In the genomic region with DNA sequence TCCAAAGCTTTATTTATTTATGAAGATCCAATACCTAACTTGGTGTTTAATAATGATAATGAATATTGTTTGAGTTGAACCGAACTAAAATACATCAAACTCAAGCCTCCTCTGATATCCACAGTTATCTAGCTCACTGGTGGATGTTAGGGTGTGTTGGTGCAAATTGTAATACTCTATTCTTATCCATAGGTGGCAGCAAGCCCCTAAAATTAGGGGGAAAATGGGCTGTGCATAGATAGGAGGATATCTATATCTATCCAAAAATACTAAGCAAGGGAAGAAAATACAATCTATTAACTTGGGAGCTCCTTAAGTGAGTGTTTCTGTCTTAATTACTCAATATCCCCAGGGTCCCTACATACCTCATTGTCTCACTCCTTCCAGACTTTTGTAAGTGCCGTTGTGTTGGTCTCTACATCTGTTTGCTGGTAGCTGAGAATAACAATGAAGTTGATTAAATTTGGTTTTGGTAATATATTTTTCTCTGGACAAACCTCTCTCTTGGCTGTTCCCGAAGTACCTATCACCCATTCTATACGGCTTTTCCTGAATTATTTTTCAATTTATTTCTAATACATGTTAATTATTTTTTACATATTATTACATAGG, we compare ENCODE assay signal across 8 cellular contexts. TPM values are rescaled to one million over a fixed set of nuclear protein-coding genes. Genes with fewer than 3 reads are reported as not detected.
DNase-seq lines count a peak whose midpoint lies in the region; ATAC-seq and TF ChIP-seq lines count a peak whose summit lies in the region.

No MANE protein-coding gene starts in this region.

- H3K9me3 ChIP-seq in BE2C (no peaks in the 10 kb centered on the region), SU-DHL-6 (ENCODE audit: insufficient read depth, low read length) (no peaks in the 10 kb centered on the region)

- no peaks in the 10 kb centered on the region for H4K20me1 ChIP-seq in SU-DHL-6 (ENCODE audit: low read depth, low read length)

- H3F3A ChIP-seq in SU-DHL-6 (ENCODE audit: insufficient read depth) = no peaks in the 10 kb centered on the region

- H3K79me2 ChIP-seq in SU-DHL-6 (ENCODE audit: insufficient read depth, low read length) = no peaks in the 10 kb centered on the region

- no peak overlapping the region for H3K4me2 ChIP-seq in SU-DHL-6 (ENCODE audit: low read depth, low read length, poor library complexity, severe bottlenecking)

- no peak overlapping the region for H3K4me3 ChIP-seq in BE2C (ENCODE audit: low read depth, low read length)
- H3K4me3 ChIP-seq in SU-DHL-6 (ENCODE audit: insufficient read depth, low read length, poor library complexity, severe bottlenecking) = no peak overlapping the region
- H3K4me3 ChIP-seq in foreskin fibroblast (ENCODE audit: low read depth in 1 of 2, low read length in 2 of 2) = no peak overlapping the region

- H3K4me1 ChIP-seq in BE2C = peaks cover 8% of the 10 kb centered on the region

- intact Hi-C loops in sciatic nerve (cut with DNase I) = no loop called here

- H3K9ac ChIP-seq in SU-DHL-6 (ENCODE audit: low read length) = no peak overlapping the region

- peak; percentile 96 for ATAC-seq in GM18519 (IDR thresholded peaks at IDR 0.05; ENCODE audit: low FRiP score, unreplicated experiment)
- peak; percentile 97 for ATAC-seq in HG02852 (IDR thresholded peaks at IDR 0.05; ENCODE audit: unreplicated experiment)
- peak; percentile 59 for ATAC-seq in sciatic nerve

- peak; percentile 21 for DNase-seq in BE2C
- peak; percentile 82 for DNase-seq in NCI-H1092 treated with DMSO at 0.1 percent for 48 hours (lab: John Stamatoyannopoulos, UW)
- DNase-seq in foreskin fibroblast = peak; percentile 35 to 72
- no peak for DNase-seq in sciatic nerve (ENCODE audit: low spot score)
- no peak for DNase-seq in stimulated activated CD4-positive, alpha-beta T cell treated with anti-CD3 and anti-CD28 coated beads, Interleukin-2, amount 100 ng/mL, for 24 hours

- no peak overlapping the region for H3K27ac ChIP-seq in SU-DHL-6 (ENCODE audit: low read depth, low read length)

- H3K36me3 ChIP-seq in BE2C (no peaks in the 10 kb centered on the region), SU-DHL-6 (ENCODE audit: low read length) (no peaks in the 10 kb centered on the region)

- H3K9me2 ChIP-seq in SU-DHL-6 (replicated peaks; ENCODE audit: insufficient read depth, low read length) = no peaks in the 10 kb centered on the region

- no peaks in the 10 kb centered on the region for H3K27me3 ChIP-seq in BE2C
- no peaks in the 10 kb centered on the region for H3K27me3 ChIP-seq in SU-DHL-6 (ENCODE audit: low read length)

- no peak overlapping the region for H2AFZ ChIP-seq in SU-DHL-6 (ENCODE audit: low read depth, low read length, severe bottlenecking)

- TF ChIP-seq CTCF in BE2C (IDR thresholded peaks at IDR 0.05; ENCODE audit: low read depth, low read length) = peak; percentile 84
- TF ChIP-seq CTCF in SU-DHL-6 (IDR thresholded peaks at IDR 0.05; ENCODE audit: insufficient read depth, low read length, poor library complexity, severe bottlenecking) = peak; percentile 95
- TF ChIP-seq CTCF in foreskin fibroblast (IDR thresholded peaks at IDR 0.05; ENCODE audit: low read depth, low read length) = peak; percentile 66

RNA-seq across cellular contexts. Expression of a gene that starts 55.0 kb away (rescaled TPM):
- polyA plus RNA-seq in BE2C (2012; ENCODE audit: insufficient read depth, insufficient read length, low read depth) = 1.6 TPM
- total RNA-seq in sciatic nerve = 2.8 TPM

Comparison
In these comparisons a context has a peak if more than half of its experiments do, and no peak if none do; other contexts are left out.
1. DNase-seq: peak in BE2C (single experiment), NCI-H1092 treated with DMSO at 0.1 percent for 48 hours (single experiment) and foreskin fibroblast (2 of 2); none in sciatic nerve (single experiment) and stimulated activated CD4-positive, alpha-beta T cell treated with anti-CD3 and anti-CD28 coated beads, Interleukin-2, amount 100 ng/mL, for 24 hours (0 of 2).
2. Peak in every context shown above with its lines, with median percentiles within 50 percentile points of each other: CTCF ChIP-seq and ATAC-seq.